In genomic region chr9:110659891-110660541, GRCh38 we compare ENCODE assay signal across 18 cellular contexts. TPM values are rescaled to one million over a fixed set of nuclear protein-coding genes. Genes with fewer than 3 reads are reported as not detected.
A peak's percentile ranks its signal among the peaks of the same experiment; 100 is the strongest.
DNase-seq lines count a peak whose midpoint lies in the region; ATAC-seq, FAIRE-seq and TF ChIP-seq lines count a peak whose summit lies in the region.
"Had no signal": no experiment of that assay in that cellular context is flagged by ENCODE, and none has a peak within 500 bp of the region (broad histone marks: within the 10 kb centered on the region; RNA-seq: fewer than 3 reads in every experiment).

No MANE protein-coding gene starts in this region.

- ATAC-seq in HG03432 (IDR thresholded peaks at IDR 0.05; ENCODE audit: unreplicated experiment) (no peak), HG02884 (IDR thresholded peaks at IDR 0.05; ENCODE audit: unreplicated experiment) (no peak), GM18505 (IDR thresholded peaks at IDR 0.05; ENCODE audit: unreplicated experiment) (no peak)
- ATAC-seq: Right ventricle myocardium inferior had no signal

- no peak for TF ChIP-seq POLR2A in GM18505 (IDR thresholded peaks at IDR 0.05; ENCODE audit: borderline replicate concordance, extremely low read depth, insufficient read depth, insufficient read length)

- DNase-seq in GM04504 (ENCODE audit: low read depth) (peak; percentile 48), RCC 7860 (ENCODE audit: low spot score) (no peak), fibroblast of peridontal ligament (ENCODE audit: extremely low read depth) (peak; percentile 83), renal cortical epithelial cell (ENCODE audit: low read depth) (peak; percentile 87), DMS79 treated with DMSO at 0.1 percent for 48 hours (lab: John Stamatoyannopoulos, UW) (no peak)
- DNase-seq: CD4-positive, alpha-beta memory T cell; effector CD4-positive, alpha-beta T cell; GDM1; NK-92 treated with Interleukin-12 subunit alpha and Interleukin-12 subunit beta, amount 100 ng/mL, for 24 hours; stimulated activated CD4-positive, alpha-beta T cell treated with anti-CD3 and anti-CD28 coated beads, Interleukin-4, amount 100 ng/mL, for 4 hours; T-helper 9 cell; tibial artery had no signal

- peak; percentile 63 for FAIRE-seq in RCC 7860 (lab: Jason Lieb, UNC)

RNA-seq across cellular contexts. Expression of gene MUSK, which starts 8.6 kb away (rescaled TPM):
- not detected in 2 replicates for total RNA-seq in renal cortical epithelial cell
- total RNA-seq: cardiac muscle cell; CD4-positive, alpha-beta memory T cell; mesenteric fat pad had no signal

Comparison
In these comparisons a context has a peak if more than half of its experiments do, and no peak if none do; other contexts are left out.
1. DNase-seq: peak in GM04504 (single experiment), fibroblast of peridontal ligament (single experiment) and renal cortical epithelial cell (single experiment); none in RCC 7860 (single experiment) and DMS79 treated with DMSO at 0.1 percent for 48 hours (single experiment).